Comparison of ENCODE assay signal across 14 cellular contexts in the genomic region with DNA sequence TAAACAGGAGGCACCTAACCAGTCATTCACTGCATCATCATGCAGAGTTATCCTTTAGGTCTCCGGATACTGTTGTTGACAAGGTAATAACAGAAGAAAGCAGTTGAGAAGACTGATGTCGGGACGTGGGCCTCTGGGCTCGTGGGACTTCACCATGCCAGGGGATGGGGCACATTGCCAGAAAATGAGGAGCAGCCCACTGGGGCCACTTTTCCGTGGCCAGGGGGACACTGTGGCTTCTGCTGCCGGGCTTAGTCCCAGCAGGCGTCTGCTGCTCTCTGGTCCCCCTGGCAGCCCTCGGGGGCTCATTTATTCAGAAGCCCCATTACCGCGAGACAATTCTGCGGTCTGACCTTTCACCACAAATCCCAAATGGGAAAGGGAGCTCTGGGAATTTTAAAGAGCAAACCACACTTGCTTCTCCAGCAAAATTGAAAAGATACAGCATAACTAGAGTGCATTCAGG.
DNase-seq lines count a peak whose midpoint lies in the region; ATAC-seq and TF ChIP-seq lines count a peak whose summit lies in the region.
"Had no signal": no experiment of that assay in that cellular context is flagged by ENCODE, and none has a peak within 500 bp of the region (broad histone marks: within the 10 kb centered on the region; RNA-seq: fewer than 3 reads in every experiment).

No MANE protein-coding gene starts in this region.

- H3F3A ChIP-seq in SU-DHL-6 (ENCODE audit: insufficient read depth): peaks cover 19% of the 10 kb centered on the region

- POLR2A ChIA-PET in HEK293T (lab: Yijun Ruan, JAX): no interaction called here

- no peaks in the 10 kb centered on the region for H3K36me3 ChIP-seq in SU-DHL-6 (ENCODE audit: low read length)
- H3K36me3 ChIP-seq in hepatocyte (replicated peaks; ENCODE audit: insufficient read depth, low read depth): no peaks in the 10 kb centered on the region
- H3K36me3 ChIP-seq: colonic mucosa, tibial artery had no signal

- no peaks in the 10 kb centered on the region for H3K36me3 Mint-ChIP-seq in memory B cell

- peak overlapping the region; percentile 72 for H3K9ac ChIP-seq in SU-DHL-6 (ENCODE audit: low read length)

- DNase-seq in HEK293T (ENCODE audit: extremely low spot score): peak; percentile 8
- DNase-seq in memory B cell (ENCODE audit: low spot score in 2 of 2): no peak
- DNase-seq in NCI-H524 (lab: John Stamatoyannopoulos, UW): no peak
- no peak for DNase-seq in hepatocyte (ENCODE audit: low spot score)
- DNase-seq: activated T-cell treated with anti-CD3 and anti-CD28 coated beads for 4 hours, Right ventricle myocardium superior had no signal

- CTCF ChIA-PET in HEK293T (lab: Yijun Ruan, JAX): interaction anchor here (0.6 to 1.1 kb wide), 2 partner anchors 9 to 172 kb away, joined by 3 to 4 read pairs; no protein-coding TSS in a partner anchor

- peak; percentile 49 for TF ChIP-seq CTCF in 22Rv1 (IDR thresholded peaks at IDR 0.05)
- TF ChIP-seq CTCF in SU-DHL-6 (IDR thresholded peaks at IDR 0.05; ENCODE audit: insufficient read depth, low read length, poor library complexity, severe bottlenecking): no peak
- no peak for TF ChIP-seq CTCF in hepatocyte (IDR thresholded peaks at IDR 0.05; ENCODE audit: poor library complexity)

- H3K27me3 Mint-ChIP-seq in memory B cell: no peaks in the 10 kb centered on the region
- H3K27me3 Mint-ChIP-seq: activated naive CD8-positive, alpha-beta T cell treated with anti-CD3 and anti-CD28 coated beads, Interleukin-2, amount 50 U/mL, for 24 hours had no signal

- ATAC-seq in memory B cell (ENCODE audit: low read depth): no peak
- no peak for ATAC-seq in GM21367 (IDR thresholded peaks at IDR 0.05; ENCODE audit: unreplicated experiment)
- no peak for ATAC-seq in HG02970 (IDR thresholded peaks at IDR 0.05; ENCODE audit: low FRiP score, unreplicated experiment)
- ATAC-seq: activated naive CD8-positive, alpha-beta T cell treated with anti-CD3 and anti-CD28 coated beads, Interleukin-2, amount 50 U/mL, for 24 hours had no signal

- H3K9me3 ChIP-seq in SU-DHL-6 (ENCODE audit: insufficient read depth, low read length): no peaks in the 10 kb centered on the region
- H3K9me3 ChIP-seq in hepatocyte (ENCODE audit: low read depth): no peaks in the 10 kb centered on the region
- H3K9me3 ChIP-seq: colonic mucosa, tibial artery had no signal

- H3K4me3 Mint-ChIP-seq in memory B cell: peak overlapping the region; percentile 57
- H3K4me3 Mint-ChIP-seq: activated naive CD8-positive, alpha-beta T cell treated with anti-CD3 and anti-CD28 coated beads, Interleukin-2, amount 50 U/mL, for 24 hours had no signal

- H3K79me2 ChIP-seq in SU-DHL-6 (ENCODE audit: insufficient read depth, low read length) (no peaks in the 10 kb centered on the region; the same call in 1 of the 2 replicates), hepatocyte (no peaks in the 10 kb centered on the region)

- H2AFZ ChIP-seq in SU-DHL-6 (ENCODE audit: low read depth, low read length, severe bottlenecking) (peak overlapping the region; percentile 72), hepatocyte (no peak overlapping the region)

- no peaks in the 10 kb centered on the region for H3K9me3 Mint-ChIP-seq in memory B cell
- H3K9me3 Mint-ChIP-seq: activated naive CD8-positive, alpha-beta T cell treated with anti-CD3 and anti-CD28 coated beads, Interleukin-2, amount 50 U/mL, for 24 hours had no signal

- H3K9me2 ChIP-seq in SU-DHL-6 (replicated peaks; ENCODE audit: insufficient read depth, low read length) (no peaks in the 10 kb centered on the region), hepatocyte (replicated peaks; ENCODE audit: insufficient read depth) (no peaks in the 10 kb centered on the region)

- 76% methylated on average over 11 of the region's 11 CpGs for WGBS in hepatocyte (ENCODE audit: low lambda C conversion rate, missing lambda C conversion rate)

- H4K20me1 ChIP-seq in SU-DHL-6 (ENCODE audit: low read depth, low read length) (no peaks in the 10 kb centered on the region), hepatocyte (ENCODE audit: insufficient read depth, poor library complexity, severe bottlenecking) (no peaks in the 10 kb centered on the region)

- H3K4me2 ChIP-seq in SU-DHL-6 (ENCODE audit: low read depth, low read length, poor library complexity, severe bottlenecking): peak overlapping the region; percentile 81
- no peak overlapping the region for H3K4me2 ChIP-seq in hepatocyte

- H3K27me3 ChIP-seq in SU-DHL-6 (ENCODE audit: low read length) (no peaks in the 10 kb centered on the region), hepatocyte (no peaks in the 10 kb centered on the region)
- H3K27me3 ChIP-seq: colonic mucosa had no signal

- no peak overlapping the region for H3K27ac Mint-ChIP-seq in memory B cell
- H3K27ac Mint-ChIP-seq: activated naive CD8-positive, alpha-beta T cell treated with anti-CD3 and anti-CD28 coated beads, Interleukin-2, amount 50 U/mL, for 24 hours had no signal

- peaks cover 12% of the 10 kb centered on the region for H3K4me1 ChIP-seq in hepatocyte (ENCODE audit: insufficient read depth)
- H3K4me1 ChIP-seq: colonic mucosa had no signal

- peaks cover 48% of the 10 kb centered on the region for H3K4me1 Mint-ChIP-seq in memory B cell

- H3K27ac ChIP-seq in 22Rv1 (no peak overlapping the region), SU-DHL-6 (ENCODE audit: low read depth, low read length) (peak overlapping the region; percentile 87), hepatocyte (no peak overlapping the region)
- H3K27ac ChIP-seq: colonic mucosa had no signal

- H3K4me3 ChIP-seq in SU-DHL-6 (ENCODE audit: insufficient read depth, low read length, poor library complexity, severe bottlenecking) (peak overlapping the region; percentile 48), hepatocyte (no peak overlapping the region)
- H3K4me3 ChIP-seq: colonic mucosa, lung, tibial artery had no signal

TF ChIP-seq in HEK293T, 16 proteins besides CTCF, POLR2A, EP300 and RAD21:
- TF ChIP-seq L3MBTL2 (conservative IDR thresholded peaks at IDR 0.05) (no peak), ZNF384 (IDR thresholded peaks at IDR 0.05) (no peak), LEF1 (IDR thresholded peaks at IDR 0.05; ENCODE audit: borderline replicate concordance) (no peak), CTBP1 (IDR thresholded peaks at IDR 0.05; ENCODE audit: borderline replicate concordance) (no peak), BHLHE40 (IDR thresholded peaks at IDR 0.05; ENCODE audit: borderline replicate concordance) (no peak), FOXK2 (IDR thresholded peaks at IDR 0.05) (no peak), SP1 (IDR thresholded peaks at IDR 0.05) (no peak), FOXM1 (IDR thresholded peaks at IDR 0.05; ENCODE audit: borderline replicate concordance) (no peak), SUZ12 (IDR thresholded peaks at IDR 0.05) (no peak), FOXA1 (IDR thresholded peaks at IDR 0.05) (no peak), NFRKB (IDR thresholded peaks at IDR 0.05) (no peak), ELF4 (IDR thresholded peaks at IDR 0.05) (no peak), HDGF (IDR thresholded peaks at IDR 0.05; ENCODE audit: borderline replicate concordance) (no peak), TARDBP (IDR thresholded peaks at IDR 0.05) (no peak), ARNT (IDR thresholded peaks at IDR 0.05) (no peak)
- TF ChIP-seq, protein P1, sequence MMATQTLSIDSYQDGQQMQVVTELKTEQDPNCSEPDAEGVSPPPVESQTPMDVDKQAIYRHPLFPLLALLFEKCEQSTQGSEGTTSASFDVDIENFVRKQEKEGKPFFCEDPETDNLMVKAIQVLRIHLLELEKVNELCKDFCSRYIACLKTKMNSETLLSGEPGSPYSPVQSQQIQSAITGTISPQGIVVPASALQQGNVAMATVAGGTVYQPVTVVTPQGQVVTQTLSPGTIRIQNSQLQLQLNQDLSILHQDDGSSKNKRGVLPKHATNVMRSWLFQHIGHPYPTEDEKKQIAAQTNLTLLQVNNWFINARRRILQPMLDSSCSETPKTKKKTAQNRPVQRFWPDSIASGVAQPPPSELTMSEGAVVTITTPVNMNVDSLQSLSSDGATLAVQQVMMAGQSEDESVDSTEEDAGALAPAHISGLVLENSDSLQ (IDR thresholded peaks at IDR 0.05): no peak
